In the genomic region with DNA sequence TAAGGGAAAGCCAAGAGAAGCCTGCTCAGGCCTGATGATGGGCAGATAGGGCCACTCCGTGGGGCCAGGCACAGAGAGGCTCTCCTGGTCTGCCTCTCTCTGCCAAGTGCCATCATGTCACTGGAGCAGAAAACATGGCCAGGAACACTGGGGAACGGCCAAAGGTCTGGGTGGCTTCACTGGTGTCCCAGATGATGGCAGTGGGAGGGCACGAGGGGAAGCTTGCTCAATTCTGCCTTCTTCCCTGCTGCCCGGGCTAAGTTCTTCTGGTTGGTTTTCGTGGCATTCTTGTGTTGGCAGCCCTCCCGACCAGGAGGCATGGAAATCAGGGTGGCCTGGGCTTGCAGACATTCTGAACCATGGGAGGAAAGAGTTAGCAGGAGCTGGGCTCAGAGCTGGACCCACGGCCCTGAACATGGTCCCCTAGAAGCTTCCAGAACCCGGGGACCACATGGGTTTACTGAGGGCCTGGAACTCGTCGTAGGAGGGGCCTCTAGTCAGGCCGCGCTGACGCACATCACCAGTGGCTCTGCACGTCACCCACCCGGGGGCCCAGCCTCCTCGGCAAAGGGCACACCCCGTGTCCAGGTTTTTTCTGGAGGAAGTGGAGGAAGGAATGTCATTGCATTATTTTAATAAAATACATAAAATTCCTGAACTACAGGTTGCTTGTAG, we compare ENCODE assay signal across 16 cellular contexts.
DNase-seq lines count a peak whose midpoint lies in the region; ATAC-seq, FAIRE-seq and TF ChIP-seq lines count a peak whose summit lies in the region.
"Had no signal": no experiment of that assay in that cellular context is flagged by ENCODE, and none has a peak within 500 bp of the region (broad histone marks: within the 10 kb centered on the region; RNA-seq: fewer than 3 reads in every experiment).

No MANE protein-coding gene starts in this region.

- ATAC-seq in Right ventricle myocardium superior (ENCODE audit: poor library complexity) (no peak), left ventricle myocardium superior (no peak), HG02588 (IDR thresholded peaks at IDR 0.05; ENCODE audit: unreplicated experiment) (no peak)
- ATAC-seq: GM12878 had no signal

- no peak for TF ChIP-seq POLR2A in GM12892 (IDR thresholded peaks at IDR 0.05; ENCODE audit: low read depth, low read length)

- H3K9me3 Mint-ChIP-seq in chondrocyte (ENCODE audit: low read depth) (no peaks in the 10 kb centered on the region), nephron (no peaks in the 10 kb centered on the region)
- H3K9me3 Mint-ChIP-seq: CD4-positive, alpha-beta T cell had no signal

- TF ChIP-seq CTCF in chondrocyte (IDR thresholded peaks at IDR 0.05), result no peak
- no peak for TF ChIP-seq CTCF in nephron (IDR thresholded peaks at IDR 0.05; ENCODE audit: unreplicated experiment in 3 of 3)

- H3K27me3 Mint-ChIP-seq in chondrocyte (ENCODE audit: low read depth) (no peaks in the 10 kb centered on the region), nephron (ENCODE audit: low read depth) (no peaks in the 10 kb centered on the region)
- H3K27me3 Mint-ChIP-seq: B cell; CD4-positive, alpha-beta T cell had no signal

- FAIRE-seq in GM12892 (lab: Jason Lieb, UNC), result no peak
- FAIRE-seq: GM12878, H54, HTR-8/SVneo had no signal

- peak; percentile 26 for DNase-seq in Right ventricle myocardium superior
- no peak for DNase-seq in left ventricle myocardium superior
- peak; percentile 60 for DNase-seq in chondrocyte (ENCODE audit: low spot score)
- DNase-seq in renal cortical epithelial cell (ENCODE audit: low read depth), result peak; percentile 15
- DNase-seq in GM12892 (ENCODE audit: insufficient read length), result no peak
- no peak for DNase-seq in NCI-H146 treated with DMSO at 0.1 percent for 48 hours (lab: John Stamatoyannopoulos, UW; ENCODE audit: unreplicated experiment)
- DNase-seq: C1 segment of cervical spinal cord; Calu3; CD4-positive, alpha-beta T cell; DMS 273 treated with DMSO at 0.1 percent for 48 hours had no signal

- peaks cover 21% of the 10 kb centered on the region for H3K4me1 Mint-ChIP-seq in chondrocyte (ENCODE audit: low read depth)
- peaks cover 17% of the 10 kb centered on the region for H3K4me1 Mint-ChIP-seq in nephron
- H3K4me1 Mint-ChIP-seq: B cell had no signal

- intact Hi-C loops in Right ventricle myocardium superior (cut with DNase I), result no loop called here
- intact Hi-C loops in left ventricle myocardium superior (cut with micrococcal nuclease), result no loop called here

- no peak overlapping the region for H3K4me3 Mint-ChIP-seq in chondrocyte (ENCODE audit: unreplicated experiment)
- no peak overlapping the region for H3K4me3 Mint-ChIP-seq in nephron
- H3K4me3 Mint-ChIP-seq: B cell; CD4-positive, alpha-beta T cell had no signal

- peaks cover 2% of the 10 kb centered on the region for H3K36me3 Mint-ChIP-seq in chondrocyte (ENCODE audit: low read depth)
- H3K36me3 Mint-ChIP-seq in nephron (ENCODE audit: low read depth), result peaks cover 6% of the 10 kb centered on the region

- H3K27ac Mint-ChIP-seq in chondrocyte (ENCODE audit: unreplicated experiment), result no peak overlapping the region
- H3K27ac Mint-ChIP-seq in nephron, result peak overlapping the region in 2 of 3 experiments; percentile 57 to 93
- H3K27ac Mint-ChIP-seq: B cell; CD4-positive, alpha-beta T cell had no signal

Comparison
In these comparisons a context has a peak if more than half of its experiments do, and no peak if none do; other contexts are left out.
1. DNase-seq: peak in Right ventricle myocardium superior (single experiment), chondrocyte (single experiment) and renal cortical epithelial cell (single experiment); none in left ventricle myocardium superior (single experiment), GM12892 (single experiment) and NCI-H146 treated with DMSO at 0.1 percent for 48 hours (single experiment).